In genomic region chr14:99233222-99234035, GRCh38 we compare ENCODE assay signal across 1 cellular context.
TF ChIP-seq lines count a peak whose summit lies in the region.

No MANE protein-coding gene starts in this region.

TF ChIP-seq in GM23338, 12 proteins besides CTCF, POLR2A, EP300 and RAD21 (continued from another document):
- no peak for TF ChIP-seq ETS1 (IDR thresholded peaks at IDR 0.05)
- TF ChIP-seq, protein P1, sequence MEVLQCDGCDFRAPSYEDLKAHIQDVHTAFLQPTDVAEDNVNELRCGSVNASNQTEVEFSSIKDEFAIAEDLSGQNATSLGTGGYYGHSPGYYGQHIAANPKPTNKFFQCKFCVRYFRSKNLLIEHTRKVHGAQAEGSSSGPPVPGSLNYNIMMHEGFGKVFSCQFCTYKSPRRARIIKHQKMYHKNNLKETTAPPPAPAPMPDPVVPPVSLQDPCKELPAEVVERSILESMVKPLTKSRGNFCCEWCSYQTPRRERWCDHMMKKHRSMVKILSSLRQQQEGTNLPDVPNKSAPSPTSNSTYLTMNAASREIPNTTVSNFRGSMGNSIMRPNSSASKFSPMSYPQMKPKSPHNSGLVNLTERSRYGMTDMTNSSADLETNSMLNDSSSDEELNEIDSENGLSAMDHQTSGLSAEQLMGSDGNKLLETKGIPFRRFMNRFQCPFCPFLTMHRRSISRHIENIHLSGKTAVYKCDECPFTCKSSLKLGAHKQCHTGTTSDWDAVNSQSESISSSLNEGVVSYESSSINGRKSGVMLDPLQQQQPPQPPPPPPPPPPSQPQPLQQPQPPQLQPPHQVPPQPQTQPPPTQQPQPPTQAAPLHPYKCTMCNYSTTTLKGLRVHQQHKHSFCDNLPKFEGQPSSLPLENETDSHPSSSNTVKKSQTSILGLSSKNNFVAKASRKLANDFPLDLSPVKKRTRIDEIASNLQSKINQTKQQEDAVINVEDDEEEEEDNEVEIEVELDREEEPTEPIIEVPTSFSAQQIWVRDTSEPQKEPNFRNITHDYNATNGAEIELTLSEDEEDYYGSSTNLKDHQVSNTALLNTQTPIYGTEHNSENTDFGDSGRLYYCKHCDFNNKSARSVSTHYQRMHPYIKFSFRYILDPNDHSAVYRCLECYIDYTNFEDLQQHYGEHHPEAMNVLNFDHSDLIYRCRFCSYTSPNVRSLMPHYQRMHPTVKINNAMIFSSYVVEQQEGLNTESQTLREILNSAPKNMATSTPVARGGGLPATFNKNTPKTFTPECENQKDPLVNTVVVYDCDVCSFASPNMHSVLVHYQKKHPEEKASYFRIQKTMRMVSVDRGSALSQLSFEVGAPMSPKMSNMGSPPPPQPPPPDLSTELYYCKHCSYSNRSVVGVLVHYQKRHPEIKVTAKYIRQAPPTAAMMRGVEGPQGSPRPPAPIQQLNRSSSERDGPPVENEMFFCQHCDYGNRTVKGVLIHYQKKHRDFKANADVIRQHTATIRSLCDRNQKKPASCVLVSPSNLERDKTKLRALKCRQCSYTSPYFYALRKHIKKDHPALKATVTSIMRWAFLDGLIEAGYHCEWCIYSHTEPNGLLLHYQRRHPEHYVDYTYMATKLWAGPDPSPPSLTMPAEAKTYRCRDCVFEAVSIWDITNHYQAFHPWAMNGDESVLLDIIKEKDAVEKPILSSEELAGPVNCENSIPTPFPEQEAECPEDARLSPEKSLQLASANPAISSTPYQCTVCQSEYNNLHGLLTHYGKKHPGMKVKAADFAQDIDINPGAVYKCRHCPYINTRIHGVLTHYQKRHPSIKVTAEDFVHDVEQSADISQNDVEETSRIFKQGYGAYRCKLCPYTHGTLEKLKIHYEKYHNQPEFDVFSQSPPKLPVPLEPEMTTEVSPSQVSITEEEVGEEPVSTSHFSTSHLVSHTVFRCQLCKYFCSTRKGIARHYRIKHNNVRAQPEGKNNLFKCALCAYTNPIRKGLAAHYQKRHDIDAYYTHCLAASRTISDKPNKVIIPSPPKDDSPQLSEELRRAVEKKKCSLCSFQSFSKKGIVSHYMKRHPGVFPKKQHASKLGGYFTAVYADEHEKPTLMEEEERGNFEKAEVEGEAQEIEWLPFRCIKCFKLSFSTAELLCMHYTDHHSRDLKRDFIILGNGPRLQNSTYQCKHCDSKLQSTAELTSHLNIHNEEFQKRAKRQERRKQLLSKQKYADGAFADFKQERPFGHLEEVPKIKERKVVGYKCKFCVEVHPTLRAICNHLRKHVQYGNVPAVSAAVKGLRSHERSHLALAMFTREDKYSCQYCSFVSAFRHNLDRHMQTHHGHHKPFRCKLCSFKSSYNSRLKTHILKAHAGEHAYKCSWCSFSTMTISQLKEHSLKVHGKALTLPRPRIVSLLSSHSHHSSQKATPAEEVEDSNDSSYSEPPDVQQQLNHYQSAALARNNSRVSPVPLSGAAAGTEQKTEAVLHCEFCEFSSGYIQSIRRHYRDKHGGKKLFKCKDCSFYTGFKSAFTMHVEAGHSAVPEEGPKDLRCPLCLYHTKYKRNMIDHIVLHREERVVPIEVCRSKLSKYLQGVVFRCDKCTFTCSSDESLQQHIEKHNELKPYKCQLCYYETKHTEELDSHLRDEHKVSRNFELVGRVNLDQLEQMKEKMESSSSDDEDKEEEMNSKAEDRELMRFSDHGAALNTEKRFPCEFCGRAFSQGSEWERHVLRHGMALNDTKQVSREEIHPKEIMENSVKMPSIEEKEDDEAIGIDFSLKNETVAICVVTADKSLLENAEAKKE (CRISPR knock-in tag; IDR thresholded peaks at IDR 0.05), result no peak
- TF ChIP-seq EZH2 (IDR thresholded peaks at IDR 0.05; ENCODE audit: low read depth, unreplicated experiment), result no peak
- TF ChIP-seq JUNB (IDR thresholded peaks at IDR 0.05; ENCODE audit: unreplicated experiment), result no peak
